18 cellular contexts compared by ENCODE assay signal in the genomic region with DNA sequence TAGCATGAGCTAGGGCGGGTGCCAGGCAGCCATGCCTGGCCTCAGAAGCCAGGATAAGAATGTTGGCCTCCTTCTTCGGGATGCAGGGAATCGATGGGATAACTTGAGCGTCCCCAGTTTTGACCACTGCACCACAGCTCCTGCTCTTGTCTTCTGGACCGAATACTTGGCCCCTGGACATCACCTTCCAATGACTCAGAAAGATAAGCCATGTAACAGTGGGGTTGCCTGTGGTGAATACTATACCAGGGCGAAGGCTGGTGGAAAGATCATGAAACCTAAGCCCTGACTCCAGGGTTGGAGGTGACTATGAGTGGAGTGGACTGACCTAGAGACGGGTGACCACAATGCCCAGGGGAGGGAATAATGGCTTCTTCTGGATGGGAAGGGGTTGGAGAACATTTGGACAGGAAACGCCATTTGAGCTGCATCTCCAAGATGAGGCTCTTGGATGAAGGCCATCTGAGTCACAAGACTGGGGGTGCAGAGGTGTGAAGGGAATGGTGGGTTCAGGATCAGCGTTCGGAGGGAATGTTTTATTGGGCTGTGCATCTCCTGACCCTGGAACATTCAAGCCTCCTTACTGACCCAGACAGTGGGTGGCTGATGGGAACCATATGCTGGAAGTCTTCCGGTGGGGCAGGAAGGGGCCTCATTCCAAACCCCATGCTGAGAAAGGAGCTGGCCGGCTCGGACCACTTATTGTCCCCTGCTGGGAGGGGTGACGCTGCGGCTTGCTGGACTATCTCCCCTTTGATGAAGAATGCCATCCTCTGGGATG. TPM values are rescaled to one million over a fixed set of nuclear protein-coding genes. Genes with fewer than 3 reads are reported as not detected.
DNase-seq lines count a peak whose midpoint lies in the region; ATAC-seq and TF ChIP-seq lines count a peak whose summit lies in the region.
"Had no signal": no experiment of that assay in that cellular context is flagged by ENCODE, and none has a peak within 500 bp of the region (broad histone marks: within the 10 kb centered on the region; RNA-seq: fewer than 3 reads in every experiment).

No MANE protein-coding gene starts in this region.

- TF ChIP-seq RAD21 in liver (IDR thresholded peaks at IDR 0.05), result no peak

- TF ChIP-seq CTCF in liver (IDR thresholded peaks at IDR 0.05; ENCODE audit: low read depth, low read length, missing input control) (no peak), right lobe of liver (IDR thresholded peaks at IDR 0.05) (no peak), gastroesophageal sphincter (IDR thresholded peaks at IDR 0.05) (no peak), psoas muscle (IDR thresholded peaks at IDR 0.05) (no peak)

- H3K27me3 ChIP-seq in liver (ENCODE audit: control insufficient read depth in 4 of 4, insufficient read depth in 4 of 4, low read length in 3 of 4) (no peaks in the 10 kb centered on the region), right lobe of liver (no peaks in the 10 kb centered on the region), gastroesophageal sphincter (no peaks in the 10 kb centered on the region), psoas muscle (ENCODE audit: insufficient read depth in 3 of 3, low read length in 2 of 3) (no peaks in the 10 kb centered on the region)

- ATAC-seq in right lobe of liver, result no peak
- ATAC-seq in gastroesophageal sphincter, result peak; percentile 5
- ATAC-seq in psoas muscle, result peak in 1 of 4 donors; percentile 5
- no peak for ATAC-seq in GM21528 (IDR thresholded peaks at IDR 0.05; ENCODE audit: low FRiP score, unreplicated experiment)
- ATAC-seq: activated CD8-positive, alpha-beta memory T cell treated with anti-CD3 and anti-CD28 coated beads, Interleukin-2, amount 10 ng/mL, durations not matched to agents 7 days and 5 days; Panc1 had no signal

- no peak overlapping the region for H3K9ac ChIP-seq in liver (ENCODE audit: low read depth in 1 of 2, low read length in 2 of 2)

- TF ChIP-seq POLR2A in right lobe of liver (IDR thresholded peaks at IDR 0.05) (no peak), gastroesophageal sphincter (IDR thresholded peaks at IDR 0.05) (no peak)

- H3K9me3 ChIP-seq in liver (ENCODE audit: control insufficient read depth in 4 of 4, low read length in 3 of 4) (no peaks in the 10 kb centered on the region), right lobe of liver (no peaks in the 10 kb centered on the region), gastroesophageal sphincter (no peaks in the 10 kb centered on the region), psoas muscle (no peaks in the 10 kb centered on the region)
- H3K9me3 ChIP-seq: neutrophil had no signal

- H3K4me3 ChIP-seq in liver (ENCODE audit: low read depth in 1 of 3, low read length in 3 of 3) (no peak overlapping the region), right lobe of liver (no peak overlapping the region), gastroesophageal sphincter (no peak overlapping the region), psoas muscle (no peak overlapping the region)

- no peaks in the 10 kb centered on the region for H3K4me1 ChIP-seq in liver (ENCODE audit: control insufficient read depth in 4 of 4, insufficient read depth in 4 of 4, low read length in 3 of 4)
- H3K4me1 ChIP-seq in right lobe of liver, result no peaks in the 10 kb centered on the region
- H3K4me1 ChIP-seq in gastroesophageal sphincter, result peaks cover 6 to 43% (median 7%) of the 10 kb centered on the region in 3 donors
- H3K4me1 ChIP-seq in psoas muscle, result peaks cover 10% of the 10 kb centered on the region

- H3K36me3 ChIP-seq in liver (ENCODE audit: control insufficient read depth in 4 of 4, insufficient read depth in 3 of 4, low read depth in 1 of 4, low read length in 3 of 4) (no peaks in the 10 kb centered on the region), right lobe of liver (no peaks in the 10 kb centered on the region), gastroesophageal sphincter (no peaks in the 10 kb centered on the region), psoas muscle (ENCODE audit: insufficient read depth in 1 of 2, low read depth in 1 of 2) (no peaks in the 10 kb centered on the region)
- H3K36me3 ChIP-seq: neutrophil, WERI-Rb-1 had no signal

- no peak for TF ChIP-seq EP300 in gastroesophageal sphincter (IDR thresholded peaks at IDR 0.05)

- WGBS in liver, result 81% methylated on average over 15 of the region's 15 CpGs
- 85% methylated on average over 5 of the region's 15 CpGs for WGBS in right lobe of liver (ENCODE audit: insufficient coverage, low coverage, low lambda C conversion rate, missing lambda C conversion rate)
- WGBS in gastroesophageal sphincter (ENCODE audit: low coverage in 1 of 2), 2 donors, result 55 to 73% methylated on average over 4 to 9 of the region's 15 CpGs
- WGBS in psoas muscle, 3 donors, result 71 to 75% (median 74%) methylated on average over 15 of the region's 15 CpGs

- no peak for DNase-seq in right lobe of liver
- DNase-seq in psoas muscle, result no peak
- DNase-seq in stimulated activated CD4-positive, alpha-beta T cell treated with anti-CD3 and anti-CD28 coated beads, Interleukin-4, amount 100 ng/mL, for 24 hours, result no peak
- DNase-seq in NCI-H1105 (lab: John Stamatoyannopoulos, UW), result no peak
- no peak for DNase-seq in SKM-1 (lab: John Stamatoyannopoulos, UW; ENCODE audit: unreplicated experiment)
- DNase-seq: 8988T; activated CD8-positive, alpha-beta memory T cell treated with anti-CD3 and anti-CD28 coated beads, Interleukin-2, amount 10 ng/mL, durations not matched to agents 7 days and 5 days; activated naive CD4-positive, alpha-beta T cell treated with Interleukin-2 at 50 U/mL for 16 hours; NCI-H2081 treated with DMSO at 0.1 percent for 48 hours; NCI-H748 treated with DMSO at 0.1 percent for 48 hours; SW 1271; trophoblast cell; WERI-Rb-1 had no signal

- intact Hi-C loops in right lobe of liver (cut with DNase I) (loop anchor here in 1 of 2 donors (5.0 kb wide), 1 partner anchor 423 kb away; no protein-coding TSS in a partner anchor), psoas muscle (cut with DNase I) (loop anchor here (5.0 kb wide), 3 partner anchors 273 to 428 kb away; a partner anchor contains a TSS)

- H3K27ac ChIP-seq in liver (ENCODE audit: low read depth in 1 of 2, low read length in 2 of 2) (peak overlapping the region; percentile 3 to 46), right lobe of liver (no peak overlapping the region), gastroesophageal sphincter (peak overlapping the region in 3 of 4 donors; percentile 63 to 77 (median 72)), psoas muscle (peak overlapping the region; percentile 47)
- H3K27ac ChIP-seq: neutrophil, WERI-Rb-1 had no signal

TF ChIP-seq in liver, 16 proteins besides CTCF, POLR2A, EP300 and RAD21:
- TF ChIP-seq NR2F2 (IDR thresholded peaks at IDR 0.05), result peak; percentile 7
- TF ChIP-seq RXRA (IDR thresholded peaks at IDR 0.05), result no peak
TF ChIP-seq in liver: peak in this region for 1.

RNA-seq across cellular contexts. Expression of a gene that starts 18.5 kb away (rescaled TPM):
- not detected for total RNA-seq in liver
- under 1 TPM in 1 of 2 donors, not detected in 1; 0.57 TPM for polyA plus RNA-seq in liver
- total RNA-seq in right lobe of liver, result not detected
- total RNA-seq in gastroesophageal sphincter, result 1 to 10 TPM in 1 of 4 donors, not detected in 3; 1.5 TPM
- total RNA-seq in psoas muscle, result under 1 TPM in 3 of 4 donors, not detected in 1; 0.40 to 0.44 (median 0.42) TPM
- polyA plus RNA-seq in psoas muscle, result under 1 TPM; 0.12 to 0.95 (median 0.13) TPM
- total RNA-seq: activated CD8-positive, alpha-beta memory T cell treated with anti-CD3 and anti-CD28 coated beads, Interleukin-2, amount 10 ng/mL, durations not matched to agents 7 days and 5 days had no signal

RNA-seq across cellular contexts. Expression of a gene that starts 30.0 kb away (rescaled TPM):
- total RNA-seq in liver (1 to 10 TPM; 6.2 to 7.1 TPM), right lobe of liver (10 to 100 TPM in 2 of 6 experiments, 1 to 10 TPM in 3, under 1 TPM in 1; 0.51 to 12.3 (median 4.6) TPM), gastroesophageal sphincter (10 to 100 TPM in 1 of 4 donors, 1 to 10 TPM in 3; 6.1 to 16.2 (median 8.0) TPM), psoas muscle (10 to 100 TPM; 25.5 to 32.9 (median 30.4) TPM)
- polyA plus RNA-seq in liver (1 to 10 TPM; 1.1 to 5.1 TPM), psoas muscle (10 to 100 TPM in 1 of 3 donors, 1 to 10 TPM in 2; 6.5 to 19.8 (median 7.6) TPM)

Comparison
In these comparisons a context has a peak if more than half of its experiments do, and no peak if none do; other contexts are left out.
1. H3K27ac ChIP-seq: peak in liver (2 of 2), gastroesophageal sphincter (3 of 4) and psoas muscle (single experiment); none in right lobe of liver (0 of 3).